12 cellular contexts compared by ENCODE assay signal in genomic region chr19:41864374-41864773, GRCh38. TPM values are rescaled to one million over a fixed set of nuclear protein-coding genes. Genes with fewer than 3 reads are reported as not detected.
A peak's percentile ranks its signal among the peaks of the same experiment; 100 is the strongest.
DNase-seq lines count a peak whose midpoint lies in the region; ATAC-seq and TF ChIP-seq lines count a peak whose summit lies in the region.
"Had no signal": no experiment of that assay in that cellular context is flagged by ENCODE, and none has a peak within 500 bp of the region (broad histone marks: within the 10 kb centered on the region; RNA-seq: fewer than 3 reads in every experiment).

No MANE protein-coding gene starts in this region.

- no TSS peak for BruUV-seq in Caco-2 (replicated peaks; lab: Mats Ljungman, UMichigan)

- H3K36me3 ChIP-seq in Caco-2 (ENCODE audit: control insufficient read depth, insufficient read depth, low read length): peaks cover 28% of the 10 kb centered on the region
- peaks cover 16 to 66% (median 18%) of the 10 kb centered on the region in 3 experiments for H3K36me3 ChIP-seq in naive thymus-derived CD4-positive, alpha-beta T cell (ENCODE audit: control insufficient read depth in 2 of 3, insufficient read depth in 3 of 3, low read length in 3 of 3)

- H3K9me3 Mint-ChIP-seq in Caco-2 (ENCODE audit: unreplicated experiment): no peaks in the 10 kb centered on the region
- no peaks in the 10 kb centered on the region for H3K9me3 Mint-ChIP-seq in activated T-helper 1 cell treated with anti-CD3 and anti-CD28 coated beads, Interleukin-12 subunit alpha, Interleukin-12 subunit beta, Interleukin-2, Interleukin-4 antibody, amounts not matched to agents 30 ng/mL and 10 ng/mL and 1 ng/mL, durations not matched to agents 14 hours and 24 hours and 36 hours
- H3K9me3 Mint-ChIP-seq in naive thymus-derived CD4-positive, alpha-beta T cell: no peaks in the 10 kb centered on the region

- peak overlapping the region; percentile 74 for H3K27ac Mint-ChIP-seq in Caco-2 (ENCODE audit: unreplicated experiment)
- H3K27ac Mint-ChIP-seq in activated T-helper 1 cell treated with anti-CD3 and anti-CD28 coated beads, Interleukin-12 subunit alpha, Interleukin-12 subunit beta, Interleukin-2, Interleukin-4 antibody, amounts not matched to agents 30 ng/mL and 10 ng/mL and 1 ng/mL, durations not matched to agents 14 hours and 24 hours and 36 hours: peak overlapping the region; percentile 74
- H3K27ac Mint-ChIP-seq in naive thymus-derived CD4-positive, alpha-beta T cell: peak overlapping the region in 8 of 9 donors; percentile 43 to 93 (median 84)

- H3K4me1 ChIP-seq in Caco-2: peaks cover 26% of the 10 kb centered on the region
- peaks cover 47 to 59% of the 10 kb centered on the region in 2 donors for H3K4me1 ChIP-seq in naive thymus-derived CD4-positive, alpha-beta T cell (ENCODE audit: control insufficient read depth in 2 of 2, insufficient read depth in 2 of 2, low read length in 2 of 2)

- H3K4me3 ChIP-seq in Caco-2 (ENCODE audit: low read depth, low read length): no peak overlapping the region
- no peak overlapping the region for H3K4me3 ChIP-seq in HL-60 (replicated peaks; ENCODE audit: insufficient read depth, low read length)
- H3K4me3 ChIP-seq in naive thymus-derived CD4-positive, alpha-beta T cell (ENCODE audit: low read length): no peak overlapping the region
- H3K4me3 ChIP-seq: heart right ventricle, mucosa of descending colon had no signal

- H3K36me3 Mint-ChIP-seq in Caco-2 (ENCODE audit: insufficient read depth, unreplicated experiment): peaks cover 99% of the 10 kb centered on the region
- H3K36me3 Mint-ChIP-seq in activated T-helper 1 cell treated with anti-CD3 and anti-CD28 coated beads, Interleukin-12 subunit alpha, Interleukin-12 subunit beta, Interleukin-2, Interleukin-4 antibody, amounts not matched to agents 30 ng/mL and 10 ng/mL and 1 ng/mL, durations not matched to agents 14 hours and 24 hours and 36 hours (ENCODE audit: low read depth): peaks cover 67% of the 10 kb centered on the region
- H3K36me3 Mint-ChIP-seq in naive thymus-derived CD4-positive, alpha-beta T cell: peaks cover 9 to 52% (median 24%) of the 10 kb centered on the region in 5 donors

- H3K27me3 ChIP-seq in Caco-2 (replicated peaks; ENCODE audit: control insufficient read depth, insufficient read depth, low read length) (no peaks in the 10 kb centered on the region), HL-60 (ENCODE audit: insufficient read depth, poor library complexity, severe bottlenecking) (no peaks in the 10 kb centered on the region)
- H3K27me3 ChIP-seq in naive thymus-derived CD4-positive, alpha-beta T cell (ENCODE audit: control insufficient read depth in 2 of 2, insufficient read depth in 2 of 2, low read length in 2 of 2): no peaks in the 10 kb centered on the region
- H3K27me3 ChIP-seq: heart right ventricle had no signal

- H3K27me3 Mint-ChIP-seq in Caco-2 (ENCODE audit: insufficient read depth, unreplicated experiment): no peaks in the 10 kb centered on the region
- H3K27me3 Mint-ChIP-seq in activated T-helper 1 cell treated with anti-CD3 and anti-CD28 coated beads, Interleukin-12 subunit alpha, Interleukin-12 subunit beta, Interleukin-2, Interleukin-4 antibody, amounts not matched to agents 30 ng/mL and 10 ng/mL and 1 ng/mL, durations not matched to agents 14 hours and 24 hours and 36 hours (ENCODE audit: insufficient read depth): no peaks in the 10 kb centered on the region
- no peaks in the 10 kb centered on the region for H3K27me3 Mint-ChIP-seq in naive thymus-derived CD4-positive, alpha-beta T cell

- H3K4me3 Mint-ChIP-seq in Caco-2 (ENCODE audit: unreplicated experiment): peak overlapping the region; percentile 20
- H3K4me3 Mint-ChIP-seq in activated T-helper 1 cell treated with anti-CD3 and anti-CD28 coated beads, Interleukin-12 subunit alpha, Interleukin-12 subunit beta, Interleukin-2, Interleukin-4 antibody, amounts not matched to agents 30 ng/mL and 10 ng/mL and 1 ng/mL, durations not matched to agents 14 hours and 24 hours and 36 hours: peak overlapping the region; percentile 67
- peak overlapping the region in 4 of 10 donors; percentile 5 to 86 (median 53) for H3K4me3 Mint-ChIP-seq in naive thymus-derived CD4-positive, alpha-beta T cell

- POLR2A ChIA-PET in Caco-2 (lab: Charles Lee): interaction anchor here (0.8 kb wide), 1 partner anchor 9 kb away, joined by 3 read pairs; no protein-coding TSS in a partner anchor
- POLR2A ChIA-PET in naive thymus-derived CD4-positive, alpha-beta T cell (lab: Charles Lee): interaction anchor here (1.0 to 10.0 kb wide), 8 partner anchors 9 to 94 kb away, joined by 3 to 220 read pairs (median 3); partner anchors contain the start of genes ARHGEF1 and CD79A

- H3K4me1 Mint-ChIP-seq in Caco-2 (ENCODE audit: low read depth, unreplicated experiment): peaks cover 14% of the 10 kb centered on the region
- H3K4me1 Mint-ChIP-seq in activated T-helper 1 cell treated with anti-CD3 and anti-CD28 coated beads, Interleukin-12 subunit alpha, Interleukin-12 subunit beta, Interleukin-2, Interleukin-4 antibody, amounts not matched to agents 30 ng/mL and 10 ng/mL and 1 ng/mL, durations not matched to agents 14 hours and 24 hours and 36 hours (ENCODE audit: low read depth): peaks cover 65% of the 10 kb centered on the region
- peaks cover 42 to 76% (median 67%) of the 10 kb centered on the region in 7 donors for H3K4me1 Mint-ChIP-seq in naive thymus-derived CD4-positive, alpha-beta T cell

- peak overlapping the region; percentile 26 for H3K27ac ChIP-seq in HL-60 (replicated peaks)
- H3K27ac ChIP-seq in naive thymus-derived CD4-positive, alpha-beta T cell (ENCODE audit: low read depth, low read length): peak overlapping the region; percentile 38
- no peak overlapping the region for H3K27ac ChIP-seq in caudate nucleus (ENCODE audit: low read depth, low read length)

- CTCF ChIA-PET in Caco-2 (lab: Charles Lee): interaction anchor here (1.4 kb wide), 1 partner anchor 9 kb away, joined by 3 read pairs; no protein-coding TSS in a partner anchor
- CTCF ChIA-PET in naive thymus-derived CD4-positive, alpha-beta T cell (lab: Charles Lee): interaction anchor here (0.8 to 1.2 kb wide), 2 partner anchors 9 to 22 kb away, joined by 3 read pairs; no protein-coding TSS in a partner anchor

- no peaks in the 10 kb centered on the region for H3K9me3 ChIP-seq in Caco-2
- no peaks in the 10 kb centered on the region for H3K9me3 ChIP-seq in naive thymus-derived CD4-positive, alpha-beta T cell (ENCODE audit: control insufficient read depth in 2 of 3, low read length in 3 of 3)
- H3K9me3 ChIP-seq: heart right ventricle, mucosa of descending colon had no signal

- DNase-seq in Caco-2: peak in 1 of 2 experiments; percentile 35
- no peak for DNase-seq in HL-60 (ENCODE audit: low read depth in 1 of 2, low spot score in 1 of 2)
- DNase-seq in activated T-helper 1 cell treated with anti-CD3 and anti-CD28 coated beads, Interleukin-12 subunit alpha, Interleukin-12 subunit beta, Interleukin-2, Interleukin-4 antibody, amounts not matched to agents 30 ng/mL and 10 ng/mL and 1 ng/mL, durations not matched to agents 14 hours and 24 hours and 36 hours (ENCODE audit: low spot score): no peak
- no peak for DNase-seq in naive thymus-derived CD4-positive, alpha-beta T cell
- no peak for DNase-seq in caudate nucleus (lab: John Stamatoyannopoulos, UW)
- DNase-seq in NCI-H1436 treated with DMSO at 0.1 percent for 48 hours (lab: John Stamatoyannopoulos, UW): no peak
- DNase-seq: HCEC 1CT, heart right ventricle, mucosa of descending colon, small intestine had no signal

- TF ChIP-seq CTCF in Caco-2 (IDR thresholded peaks at IDR 0.05; ENCODE audit: insufficient read depth in 1 of 2, low read depth in 1 of 2, low read length in 1 of 2, severe bottlenecking in 1 of 2, unreplicated experiment in 1 of 2) (no peak), HL-60 (IDR thresholded peaks at IDR 0.05; ENCODE audit: insufficient read depth, low read length) (no peak)

- intact Hi-C loops in Caco-2 (cut with micrococcal nuclease; ENCODE audit: unreplicated experiment): no loop called here
- intact Hi-C loops in activated T-helper 1 cell treated with anti-CD3 and anti-CD28 coated beads, Interleukin-12 subunit alpha, Interleukin-12 subunit beta, Interleukin-2, Interleukin-4 antibody, amounts not matched to agents 30 ng/mL and 10 ng/mL and 1 ng/mL, durations not matched to agents 14 hours and 24 hours and 36 hours (cut with micrococcal nuclease): no loop called here
- intact Hi-C loops in naive thymus-derived CD4-positive, alpha-beta T cell (cut with micrococcal nuclease): no loop called here

- no peak for ATAC-seq in naive thymus-derived CD4-positive, alpha-beta T cell
- ATAC-seq in HG03175 (IDR thresholded peaks at IDR 0.05; ENCODE audit: unreplicated experiment): no peak
- ATAC-seq in HG02571 (IDR thresholded peaks at IDR 0.05; ENCODE audit: unreplicated experiment): no peak
- ATAC-seq: heart right ventricle, mucosa of descending colon had no signal

RNA-seq across cellular contexts. Expression of gene RPS19, which starts 4.3 kb away (rescaled TPM):
- total RNA-seq in Caco-2 (2022): 3,297 and 3,418 TPM in 2 replicates
- 2,887 and 2,906 TPM in 2 replicates for total RNA-seq in activated T-helper 1 cell treated with anti-CD3 and anti-CD28 coated beads, Interleukin-12 subunit alpha, Interleukin-12 subunit beta, Interleukin-2, Interleukin-4 antibody, amounts not matched to agents 30 ng/mL and 10 ng/mL and 1 ng/mL, durations not matched to agents 14 hours and 24 hours and 36 hours
- 1,000 to 10,000 TPM; 2,739 to 3,712 (median 3,396) TPM for total RNA-seq in naive thymus-derived CD4-positive, alpha-beta T cell
- 1,000 to 10,000 TPM; 6,645 to 7,822 TPM for polyA plus RNA-seq in naive thymus-derived CD4-positive, alpha-beta T cell

RNA-seq across cellular contexts. Expression of gene CD79A, which starts 12.7 kb away (rescaled TPM):
- 0.82 TPM in 1 of 2 replicates, not detected in the other for total RNA-seq in Caco-2 (2022)
- total RNA-seq in activated T-helper 1 cell treated with anti-CD3 and anti-CD28 coated beads, Interleukin-12 subunit alpha, Interleukin-12 subunit beta, Interleukin-2, Interleukin-4 antibody, amounts not matched to agents 30 ng/mL and 10 ng/mL and 1 ng/mL, durations not matched to agents 14 hours and 24 hours and 36 hours: 2.7 and 2.9 TPM in 2 replicates
- 10 to 100 TPM in 1 of 5 experiments, 1 to 10 TPM in 4; 2.6 to 27.9 (median 2.8) TPM for total RNA-seq in naive thymus-derived CD4-positive, alpha-beta T cell
- polyA plus RNA-seq in naive thymus-derived CD4-positive, alpha-beta T cell: 10 to 100 TPM in 1 of 2 donors, 1 to 10 TPM in 1; 9.6 to 16.8 TPM

RNA-seq across cellular contexts. Expression of gene ARHGEF1, which starts 18.6 kb away (rescaled TPM):
- total RNA-seq in Caco-2 (2022): 60.2 and 63.5 TPM in 2 replicates
- total RNA-seq in activated T-helper 1 cell treated with anti-CD3 and anti-CD28 coated beads, Interleukin-12 subunit alpha, Interleukin-12 subunit beta, Interleukin-2, Interleukin-4 antibody, amounts not matched to agents 30 ng/mL and 10 ng/mL and 1 ng/mL, durations not matched to agents 14 hours and 24 hours and 36 hours: 386 and 392 TPM in 2 replicates
- 1,000 to 10,000 TPM in 4 of 5 experiments, 100 to 1,000 TPM in 1; 662 to 1,236 (median 1,141) TPM for total RNA-seq in naive thymus-derived CD4-positive, alpha-beta T cell
- polyA plus RNA-seq in naive thymus-derived CD4-positive, alpha-beta T cell: 100 to 1,000 TPM; 184 to 367 TPM

RNA-seq across cellular contexts. Expression of gene DMRTC2, which starts 19.5 kb away (rescaled TPM):
- not detected in 2 replicates for total RNA-seq in Caco-2 (2022)
- total RNA-seq in activated T-helper 1 cell treated with anti-CD3 and anti-CD28 coated beads, Interleukin-12 subunit alpha, Interleukin-12 subunit beta, Interleukin-2, Interleukin-4 antibody, amounts not matched to agents 30 ng/mL and 10 ng/mL and 1 ng/mL, durations not matched to agents 14 hours and 24 hours and 36 hours: not detected in 2 replicates
- under 1 TPM in 1 of 5 experiments, not detected in 4; 0.12 TPM for total RNA-seq in naive thymus-derived CD4-positive, alpha-beta T cell
- not detected for polyA plus RNA-seq in naive thymus-derived CD4-positive, alpha-beta T cell
- total RNA-seq: heart right ventricle, mucosa of descending colon had no signal
- polyA plus RNA-seq: heart right ventricle, small intestine had no signal

RNA-seq across cellular contexts. Expression of gene LYPD4, which starts 19.9 kb away (rescaled TPM):
- total RNA-seq in Caco-2 (2022): not detected in 2 replicates
- total RNA-seq in activated T-helper 1 cell treated with anti-CD3 and anti-CD28 coated beads, Interleukin-12 subunit alpha, Interleukin-12 subunit beta, Interleukin-2, Interleukin-4 antibody, amounts not matched to agents 30 ng/mL and 10 ng/mL and 1 ng/mL, durations not matched to agents 14 hours and 24 hours and 36 hours: not detected in 2 replicates
- total RNA-seq in naive thymus-derived CD4-positive, alpha-beta T cell: not detected
- not detected for polyA plus RNA-seq in naive thymus-derived CD4-positive, alpha-beta T cell
- total RNA-seq: heart right ventricle, mucosa of descending colon had no signal
- polyA plus RNA-seq: heart right ventricle, small intestine had no signal
